8 cellular contexts compared by ENCODE assay signal in the genomic region with DNA sequence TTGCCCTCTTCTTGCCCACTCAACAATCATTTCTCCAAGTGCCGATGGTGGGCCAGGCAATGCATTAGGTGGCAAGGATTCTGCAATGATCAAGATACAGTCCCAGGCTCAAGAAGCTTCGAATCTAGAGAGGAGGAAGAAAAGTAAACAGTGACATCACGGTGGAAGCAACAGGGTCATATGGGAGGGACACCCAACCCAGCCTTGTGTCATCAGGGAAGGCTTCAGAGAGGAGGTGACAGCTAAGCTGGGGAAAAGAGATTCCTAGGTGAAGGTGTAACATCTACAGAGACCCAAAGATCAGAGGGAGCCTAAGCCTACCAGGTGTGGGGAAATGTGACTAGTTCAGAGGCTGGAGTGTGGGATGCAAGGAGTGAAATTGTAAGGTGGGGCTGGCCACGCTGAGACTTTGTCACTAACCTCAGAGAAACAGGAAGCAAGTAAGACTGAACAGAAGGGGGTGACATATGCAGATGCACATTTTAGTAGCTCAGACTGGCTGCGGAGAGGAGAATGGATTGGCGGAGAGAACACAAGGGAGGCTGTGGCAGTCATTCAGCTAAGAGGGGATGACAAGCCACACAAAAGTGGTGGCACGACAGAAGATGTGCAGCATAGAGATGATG.
A peak's percentile ranks its signal among the peaks of the same experiment; 100 is the strongest.
DNase-seq lines count a peak whose midpoint lies in the region; ATAC-seq lines count a peak whose summit lies in the region.

No MANE protein-coding gene starts in this region.

- ATAC-seq in GM18502 (IDR thresholded peaks at IDR 0.05; ENCODE audit: poor library complexity, unreplicated experiment) (peak; percentile 71), HG02759 (IDR thresholded peaks at IDR 0.05; ENCODE audit: unreplicated experiment) (peak; percentile 69)
- ATAC-seq in stimulated activated naive CD8-positive, alpha-beta T cell treated with anti-CD3 and anti-CD28 coated beads, Interleukin-15, amount 100 ng/mL, for 72 hours = peak; percentile 90

- peaks cover 44% of the 10 kb centered on the region for H3K36me3 Mint-ChIP-seq in dendritic cell treated with granulocyte-macrophage colony-stimulating factor and Interleukin-4, amounts not matched to agents 40 ng/mL and 50 ng/mL, for 4 days (ENCODE audit: low read depth)

- in situ Hi-C loops in HAP-1 (cut with MboI; ENCODE audit: low sequenced_read_pairs) = no loop called here

- no peaks in the 10 kb centered on the region for H3K36me3 ChIP-seq in HAP-1 (replicated peaks)

- H3K4me1 Mint-ChIP-seq in dendritic cell treated with granulocyte-macrophage colony-stimulating factor and Interleukin-4, amounts not matched to agents 40 ng/mL and 50 ng/mL, for 4 days (ENCODE audit: low read depth) = peaks cover 71% of the 10 kb centered on the region
- peaks cover 94% of the 10 kb centered on the region for H3K4me1 Mint-ChIP-seq in stimulated activated naive CD8-positive, alpha-beta T cell treated with anti-CD3 and anti-CD28 coated beads, Interleukin-15, amount 100 ng/mL, for 72 hours

- H3K9me3 Mint-ChIP-seq in dendritic cell treated with granulocyte-macrophage colony-stimulating factor and Interleukin-4, amounts not matched to agents 40 ng/mL and 50 ng/mL, for 4 days = no peaks in the 10 kb centered on the region
- H3K9me3 Mint-ChIP-seq in stimulated activated naive CD8-positive, alpha-beta T cell treated with anti-CD3 and anti-CD28 coated beads, Interleukin-15, amount 100 ng/mL, for 72 hours = peaks cover 0 to 5% of the 10 kb centered on the region in 2 donors

- peak overlapping the region; percentile 39 for H3K4me3 Mint-ChIP-seq in dendritic cell treated with granulocyte-macrophage colony-stimulating factor and Interleukin-4, amounts not matched to agents 40 ng/mL and 50 ng/mL, for 4 days
- peak overlapping the region; percentile 68 to 79 for H3K4me3 Mint-ChIP-seq in stimulated activated naive CD8-positive, alpha-beta T cell treated with anti-CD3 and anti-CD28 coated beads, Interleukin-15, amount 100 ng/mL, for 72 hours

- no peaks in the 10 kb centered on the region for H3K27me3 ChIP-seq in HAP-1 (ENCODE audit: low read depth)

- H3K27me3 Mint-ChIP-seq in dendritic cell treated with granulocyte-macrophage colony-stimulating factor and Interleukin-4, amounts not matched to agents 40 ng/mL and 50 ng/mL, for 4 days = no peaks in the 10 kb centered on the region
- no peaks in the 10 kb centered on the region for H3K27me3 Mint-ChIP-seq in stimulated activated naive CD8-positive, alpha-beta T cell treated with anti-CD3 and anti-CD28 coated beads, Interleukin-15, amount 100 ng/mL, for 72 hours

- intact Hi-C loops in dendritic cell treated with granulocyte-macrophage colony-stimulating factor and Interleukin-4, amounts not matched to agents 40 ng/mL and 50 ng/mL, for 4 days (cut with micrococcal nuclease) = no loop called here

- no peak overlapping the region for H3K4me3 ChIP-seq in HAP-1

- peak overlapping the region; percentile 85 for H3K27ac Mint-ChIP-seq in dendritic cell treated with granulocyte-macrophage colony-stimulating factor and Interleukin-4, amounts not matched to agents 40 ng/mL and 50 ng/mL, for 4 days
- peak overlapping the region; percentile 93 to 97 for H3K27ac Mint-ChIP-seq in stimulated activated naive CD8-positive, alpha-beta T cell treated with anti-CD3 and anti-CD28 coated beads, Interleukin-15, amount 100 ng/mL, for 72 hours

- no peaks in the 10 kb centered on the region for H3K9me3 ChIP-seq in HAP-1

- H3K4me1 ChIP-seq in HAP-1 = no peaks in the 10 kb centered on the region

- peak; percentile 16 to 85 (median 59) for DNase-seq in T-helper 1 cell
- peak; percentile 55 to 78 for DNase-seq in stimulated activated naive CD8-positive, alpha-beta T cell treated with anti-CD3 and anti-CD28 coated beads, Interleukin-15, amount 100 ng/mL, for 72 hours
- DNase-seq in NCI-H1048 (lab: John Stamatoyannopoulos, UW) = no peak
- no peak for DNase-seq in HAP-1 (ENCODE audit: low spot score in 2 of 2)
- DNase-seq in cerebellar cortex (ENCODE audit: low spot score) = no peak

Comparison
In these comparisons a context has a peak if more than half of its experiments do, and no peak if none do; other contexts are left out.
1. DNase-seq: peak in T-helper 1 cell (5 of 5) and stimulated activated naive CD8-positive, alpha-beta T cell treated with anti-CD3 and anti-CD28 coated beads, Interleukin-15, amount 100 ng/mL, for 72 hours (2 of 2); none in NCI-H1048 (single experiment), HAP-1 (0 of 2) and cerebellar cortex (single experiment).
2. Peak in every context shown above with its lines, with median percentiles within 50 percentile points of each other: ATAC-seq.